ENCODE assay signal across 14 cellular contexts in the genomic region with DNA sequence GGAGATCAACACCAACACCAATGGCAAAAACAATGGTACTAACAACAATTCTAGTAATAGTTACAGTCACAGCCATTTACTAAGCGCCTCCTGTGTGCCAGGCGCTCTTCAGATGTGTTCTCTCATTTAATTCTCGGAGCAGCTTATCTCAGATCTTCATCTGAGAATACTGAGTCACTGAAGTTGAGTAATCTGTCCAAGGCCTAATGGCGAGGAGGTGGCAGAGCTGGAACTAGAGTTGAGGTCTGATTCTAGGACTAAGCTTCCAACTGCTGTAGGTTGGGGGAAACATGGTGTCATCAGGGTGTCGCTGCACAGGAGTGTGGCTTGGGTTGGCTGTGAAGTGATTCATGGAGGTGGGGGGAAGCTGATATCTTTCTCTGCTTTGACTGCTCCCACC.
DNase-seq lines count a peak whose midpoint lies in the region; ATAC-seq, FAIRE-seq and TF ChIP-seq lines count a peak whose summit lies in the region.
"Had no signal": no experiment of that assay in that cellular context is flagged by ENCODE, and none has a peak within 500 bp of the region (broad histone marks: within the 10 kb centered on the region; RNA-seq: fewer than 3 reads in every experiment).

No MANE protein-coding gene starts in this region.

- no peak overlapping the region for H2AFZ ChIP-seq in HCT116 (ENCODE audit: low read depth, low read length, poor library complexity, severe bottlenecking)

- H3K27ac ChIP-seq in HCT116 (ENCODE audit: low read depth, low read length) (no peak overlapping the region), angular gyrus (ENCODE audit: low read depth, low read length) (peak overlapping the region; percentile 14), kidney (ENCODE audit: low read depth in 2 of 2, low read length in 2 of 2) (no peak overlapping the region)
- H3K27ac ChIP-seq: psoas muscle, SJSA1, uterus had no signal

- no peak for TF ChIP-seq RAD21 in HCT116 (IDR thresholded peaks at IDR 0.05; ENCODE audit: low read depth)

- H3K4me3 ChIP-seq in AG10803 (ENCODE audit: low read length) (no peak overlapping the region), HCT116 (replicated peaks in 1 of 2; ENCODE audit: low read depth in 1 of 2, low read length in 2 of 2) (no peak overlapping the region), kidney (ENCODE audit: low read length in 2 of 2) (no peak overlapping the region)
- H3K4me3 ChIP-seq: psoas muscle, SJSA1, uterus had no signal

- peak; percentile 7; the same call in 1 of the 2 replicates for ATAC-seq in HCT116
- ATAC-seq in GM21717 (IDR thresholded peaks at IDR 0.05; ENCODE audit: unreplicated experiment) = no peak
- no peak for ATAC-seq in GM21529 (IDR thresholded peaks at IDR 0.05; ENCODE audit: unreplicated experiment)

- POLR2A ChIA-PET in HCT116 (lab: Charles Lee) = no interaction called here

- TF ChIP-seq POLR2A in HCT116 (IDR thresholded peaks at IDR 0.05; ENCODE audit: borderline replicate concordance, extremely low read depth, insufficient read depth, insufficient read length) = no peak

- H4K20me1 ChIP-seq in HCT116 (ENCODE audit: insufficient read depth) = no peaks in the 10 kb centered on the region

- TF ChIP-seq CTCF in AG10803 (conservative IDR thresholded peaks at IDR 0.05; ENCODE audit: low read length) (no peak), HCT116 (IDR thresholded peaks at IDR 0.05 in 2 of 3, conservative IDR thresholded peaks at IDR 0.05 in 1 of 3; ENCODE audit: borderline replicate concordance in 1 of 3, insufficient read depth in 1 of 3, low read depth in 2 of 3, low read length in 2 of 3) (no peak), kidney (IDR thresholded peaks at IDR 0.05; ENCODE audit: borderline replicate concordance, extremely low read depth, insufficient read depth) (no peak)

- BruUV-seq in HCT116 (replicated peaks; lab: Mats Ljungman, UMichigan) = no TSS peak

- CTCF ChIA-PET in HCT116 (lab: Charles Lee) = interaction anchor here (1.1 to 1.7 kb wide), 3 partner anchors 187 to 191 kb away, joined by 5 to 13 read pairs (median 6); no protein-coding TSS in a partner anchor

- H3K9me2 ChIP-seq in HCT116 (ENCODE audit: insufficient read depth) = no peaks in the 10 kb centered on the region

- peaks cover 14% of the 10 kb centered on the region; the same call in 1 of the 2 replicates for H3K27me3 ChIP-seq in HCT116 (ENCODE audit: insufficient read depth, low read length)
- H3K27me3 ChIP-seq: SJSA1, uterus had no signal

- no peaks in the 10 kb centered on the region for H3K4me1 ChIP-seq in HCT116 (ENCODE audit: control insufficient read depth in 1 of 2, insufficient read depth in 2 of 2, low read length in 2 of 2)
- peaks cover 0 to 3% of the 10 kb centered on the region in 2 donors for H3K4me1 ChIP-seq in kidney (ENCODE audit: control insufficient read depth in 1 of 2, insufficient read depth in 1 of 2, low read depth in 1 of 2, low read length in 2 of 2)
- H3K4me1 ChIP-seq: SJSA1, uterus had no signal

- H3K9me3 ChIP-seq in HCT116 (ENCODE audit: control insufficient read depth in 1 of 2, insufficient read depth in 1 of 2, low read depth in 1 of 2, low read length in 2 of 2) (no peaks in the 10 kb centered on the region), kidney (ENCODE audit: control insufficient read depth in 1 of 2, low read length in 2 of 2) (no peaks in the 10 kb centered on the region)
- H3K9me3 ChIP-seq: psoas muscle, SJSA1, uterus had no signal

- H3K4me2 ChIP-seq in HCT116 (ENCODE audit: low read length) = no peak overlapping the region

- FAIRE-seq in kidney (lab: Jason Lieb, UNC) = no peak

- H3K36me3 ChIP-seq in HCT116 (ENCODE audit: control insufficient read depth in 1 of 2, insufficient read depth in 2 of 2, low read length in 2 of 2) (no peaks in the 10 kb centered on the region), kidney (ENCODE audit: control insufficient read depth in 1 of 2, insufficient read depth in 2 of 2, low read length in 2 of 2) (no peaks in the 10 kb centered on the region)
- H3K36me3 ChIP-seq: uterus had no signal

- DNase-seq in AG10803 (ENCODE audit: low read depth) (peak; percentile 39), HCT116 (ENCODE audit: low read depth, low spot score) (no peak), kidney (peak; percentile 18), foreskin melanocyte (no peak), D341Med (ENCODE audit: low spot score) (no peak)
- DNase-seq: C1 segment of cervical spinal cord, GOT3, NCI-H187 treated with DMSO at 0.1 percent for 48 hours had no signal

- intact Hi-C loops in HCT116 (cut with micrococcal nuclease) = no loop called here
- intact Hi-C loops in kidney (cut with DNase I) = no loop called here

- H3K79me2 ChIP-seq in HCT116 (ENCODE audit: insufficient read depth, low read length) = no peaks in the 10 kb centered on the region

- H3K9ac ChIP-seq in HCT116 (ENCODE audit: low read length) (no peak overlapping the region), kidney (ENCODE audit: low read length in 2 of 2) (no peak overlapping the region)

- RAD21 ChIA-PET in HCT116 (lab: Charles Lee; ENCODE audit: low non-redundant PET in 1 of 2, low total read pairs in 2 of 2, uncharacterized antibody in 2 of 2, unreplicated experiment in 2 of 2) = no interaction called here

TF ChIP-seq in HCT116, 20 proteins besides CTCF, POLR2A, EP300 and RAD21:
- no peak for TF ChIP-seq EGR1 (IDR thresholded peaks at IDR 0.05; ENCODE audit: low read depth)

Comparison
In these comparisons a context has a peak if more than half of its experiments do, and no peak if none do; other contexts are left out.
1. DNase-seq: peak in AG10803 (single experiment) and kidney (single experiment); none in HCT116 (single experiment), foreskin melanocyte (single experiment) and D341Med (single experiment).